Comparison of ENCODE assay signal across 14 cellular contexts in the genomic region with DNA sequence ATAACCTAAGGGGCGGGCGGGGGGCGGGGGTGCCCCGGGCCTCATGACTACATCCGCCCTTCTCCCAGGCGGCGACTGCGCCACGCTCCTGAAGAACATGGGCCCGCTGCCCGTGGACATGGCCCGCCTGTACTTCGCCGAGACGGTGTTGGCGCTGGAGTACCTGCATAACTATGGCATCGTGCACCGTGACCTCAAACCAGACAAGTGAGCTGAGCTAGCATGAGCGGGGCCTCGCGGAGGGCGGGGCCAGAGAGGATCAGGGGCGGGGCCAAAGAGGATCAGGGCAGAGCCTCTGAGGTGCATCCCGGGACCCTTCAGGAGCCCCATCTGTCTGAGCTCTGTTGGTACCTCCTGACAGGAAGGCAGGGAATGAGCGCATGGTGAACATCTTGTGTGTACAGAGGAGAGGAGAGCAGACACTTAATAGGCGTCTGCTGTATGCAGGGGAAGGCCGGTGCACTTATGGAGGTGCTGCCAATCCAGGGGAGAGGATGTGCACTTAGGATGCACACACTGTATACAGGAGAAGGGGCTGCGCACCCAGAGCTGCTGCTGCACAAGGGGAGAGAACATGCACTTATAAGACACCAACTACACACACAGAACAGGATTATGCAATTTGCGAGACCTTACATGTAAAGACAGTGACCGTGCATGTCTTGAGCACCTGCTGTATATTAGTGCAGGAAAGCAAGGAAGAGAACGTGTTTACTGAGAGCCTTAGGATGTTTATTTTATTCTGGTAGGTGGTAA. TPM values are rescaled to one million over a fixed set of nuclear protein-coding genes. Genes with fewer than 3 reads are reported as not detected.
A peak's percentile ranks its signal among the peaks of the same experiment; 100 is the strongest.
DNase-seq lines count a peak whose midpoint lies in the region; ATAC-seq and TF ChIP-seq lines count a peak whose summit lies in the region.
"Had no signal": no experiment of that assay in that cellular context is flagged by ENCODE, and none has a peak within 500 bp of the region (broad histone marks: within the 10 kb centered on the region; RNA-seq: fewer than 3 reads in every experiment).

No MANE protein-coding gene starts in this region.

- peaks cover 40% of the 10 kb centered on the region for H3K36me3 Mint-ChIP-seq in activated CD8-positive, alpha-beta T cell treated with anti-CD3 and anti-CD28 coated beads, Interleukin-2, amount 10 ng/mL, durations not matched to agents 7 days and 5 days (ENCODE audit: low read depth)

- ATAC-seq in stimulated activated naive CD8-positive, alpha-beta T cell treated with anti-CD3 and anti-CD28 coated beads, Interleukin-15, Interleukin-2, amounts not matched to agents 100 U/mL and 50 U/mL, for 24 hours: no peak
- ATAC-seq in stimulated activated naive CD8-positive, alpha-beta T cell treated with anti-CD3 and anti-CD28 coated beads, Interleukin-15, amount 100 ng/mL, for 72 hours: no peak
- peak; percentile 18 for ATAC-seq in activated CD8-positive, alpha-beta T cell treated with anti-CD3 and anti-CD28 coated beads, Interleukin-2, amount 10 ng/mL, durations not matched to agents 7 days and 5 days
- ATAC-seq in HG02840 (IDR thresholded peaks at IDR 0.05; ENCODE audit: low FRiP score, unreplicated experiment): no peak
- ATAC-seq: left colon, sciatic nerve had no signal

- DNase-seq in stimulated activated naive CD8-positive, alpha-beta T cell treated with anti-CD3 and anti-CD28 coated beads, Interleukin-15, Interleukin-2, amounts not matched to agents 100 U/mL and 50 U/mL, for 24 hours: peak; percentile 34
- DNase-seq in stimulated activated naive CD8-positive, alpha-beta T cell treated with anti-CD3 and anti-CD28 coated beads, Interleukin-15, amount 100 ng/mL, for 72 hours: no peak
- no peak for DNase-seq in activated CD8-positive, alpha-beta T cell treated with anti-CD3 and anti-CD28 coated beads, Interleukin-2, amount 10 ng/mL, durations not matched to agents 7 days and 5 days
- DNase-seq in hepatic stellate cell (ENCODE audit: low spot score) (no peak), GM10248 (ENCODE audit: extremely low spot score) (no peak)
- DNase-seq: activated effector memory CD4-positive, alpha-beta T cell treated with anti-CD3 and anti-CD28 coated beads, Interleukin-2, amount 50 U/mL, for 16 hours; left colon; NCI-H1417 treated with DMSO at 0.1 percent for 48 hours; stimulated activated CD4-positive, alpha-beta T cell treated with anti-CD3 and anti-CD28 coated beads, Interleukin-2, amount 100 ng/mL, for 24 hours had no signal

- POLR2A ChIA-PET in activated CD8-positive, alpha-beta T cell treated with anti-CD3 and anti-CD28 coated beads, Interleukin-2, amount 10 ng/mL, durations not matched to agents 7 days and 5 days (lab: Charles Lee): no interaction called here
- POLR2A ChIA-PET in GM10248 (lab: Yijun Ruan, JAX): no interaction called here

- no peaks in the 10 kb centered on the region for H3K9me3 Mint-ChIP-seq in stimulated activated naive CD8-positive, alpha-beta T cell treated with anti-CD3 and anti-CD28 coated beads, Interleukin-15, amount 100 ng/mL, for 72 hours
- H3K9me3 Mint-ChIP-seq in activated CD8-positive, alpha-beta T cell treated with anti-CD3 and anti-CD28 coated beads, Interleukin-2, amount 10 ng/mL, durations not matched to agents 7 days and 5 days (ENCODE audit: insufficient read depth): no peaks in the 10 kb centered on the region

- H3K4me1 Mint-ChIP-seq in stimulated activated naive CD8-positive, alpha-beta T cell treated with anti-CD3 and anti-CD28 coated beads, Interleukin-15, amount 100 ng/mL, for 72 hours: peaks cover 7% of the 10 kb centered on the region
- peaks cover 11% of the 10 kb centered on the region for H3K4me1 Mint-ChIP-seq in activated CD8-positive, alpha-beta T cell treated with anti-CD3 and anti-CD28 coated beads, Interleukin-2, amount 10 ng/mL, durations not matched to agents 7 days and 5 days (ENCODE audit: low read depth)

- no peaks in the 10 kb centered on the region for H3K27me3 Mint-ChIP-seq in stimulated activated naive CD8-positive, alpha-beta T cell treated with anti-CD3 and anti-CD28 coated beads, Interleukin-15, amount 100 ng/mL, for 72 hours
- H3K27me3 Mint-ChIP-seq in activated CD8-positive, alpha-beta T cell treated with anti-CD3 and anti-CD28 coated beads, Interleukin-2, amount 10 ng/mL, durations not matched to agents 7 days and 5 days (ENCODE audit: low read depth): no peaks in the 10 kb centered on the region

- CTCF ChIA-PET in activated CD8-positive, alpha-beta T cell treated with anti-CD3 and anti-CD28 coated beads, Interleukin-2, amount 10 ng/mL, durations not matched to agents 7 days and 5 days (lab: Charles Lee): no interaction called here
- CTCF ChIA-PET in GM10248 (lab: Yijun Ruan, JAX): no interaction called here

- no peak overlapping the region for H3K4me3 Mint-ChIP-seq in stimulated activated naive CD8-positive, alpha-beta T cell treated with anti-CD3 and anti-CD28 coated beads, Interleukin-15, amount 100 ng/mL, for 72 hours
- no peak overlapping the region for H3K4me3 Mint-ChIP-seq in activated CD8-positive, alpha-beta T cell treated with anti-CD3 and anti-CD28 coated beads, Interleukin-2, amount 10 ng/mL, durations not matched to agents 7 days and 5 days

- TF ChIP-seq CTCF in GM10248 (IDR thresholded peaks at IDR 0.05; ENCODE audit: control extremely low read depth, extremely low read depth, low read depth, missing control alignments): no peak

- H3K27ac Mint-ChIP-seq in stimulated activated naive CD8-positive, alpha-beta T cell treated with anti-CD3 and anti-CD28 coated beads, Interleukin-15, amount 100 ng/mL, for 72 hours: no peak overlapping the region
- no peak overlapping the region for H3K27ac Mint-ChIP-seq in activated CD8-positive, alpha-beta T cell treated with anti-CD3 and anti-CD28 coated beads, Interleukin-2, amount 10 ng/mL, durations not matched to agents 7 days and 5 days

RNA-seq across cellular contexts. Expression of a gene that starts 20.9 kb away (rescaled TPM):
- 1 to 10 TPM; 7.8 to 9.2 TPM for total RNA-seq in activated CD8-positive, alpha-beta T cell treated with anti-CD3 and anti-CD28 coated beads, Interleukin-2, amount 10 ng/mL, durations not matched to agents 7 days and 5 days

RNA-seq across cellular contexts. Expression of a gene that starts 34.4 kb away (rescaled TPM):
- total RNA-seq in activated CD8-positive, alpha-beta T cell treated with anti-CD3 and anti-CD28 coated beads, Interleukin-2, amount 10 ng/mL, durations not matched to agents 7 days and 5 days: 10 to 100 TPM; 22.9 to 25.1 TPM

RNA-seq across cellular contexts. Expression of a gene that starts 41.6 kb away (rescaled TPM):
- 10 to 100 TPM; 67.4 to 72.3 TPM for total RNA-seq in activated CD8-positive, alpha-beta T cell treated with anti-CD3 and anti-CD28 coated beads, Interleukin-2, amount 10 ng/mL, durations not matched to agents 7 days and 5 days
- total RNA-seq: osteocyte had no signal

RNA-seq across cellular contexts. Expression of a gene that starts 45.3 kb away (rescaled TPM):
- 10 to 100 TPM; 75.2 to 78.6 TPM for total RNA-seq in activated CD8-positive, alpha-beta T cell treated with anti-CD3 and anti-CD28 coated beads, Interleukin-2, amount 10 ng/mL, durations not matched to agents 7 days and 5 days
- total RNA-seq: H1, temporal lobe had no signal
